In the genomic region with DNA sequence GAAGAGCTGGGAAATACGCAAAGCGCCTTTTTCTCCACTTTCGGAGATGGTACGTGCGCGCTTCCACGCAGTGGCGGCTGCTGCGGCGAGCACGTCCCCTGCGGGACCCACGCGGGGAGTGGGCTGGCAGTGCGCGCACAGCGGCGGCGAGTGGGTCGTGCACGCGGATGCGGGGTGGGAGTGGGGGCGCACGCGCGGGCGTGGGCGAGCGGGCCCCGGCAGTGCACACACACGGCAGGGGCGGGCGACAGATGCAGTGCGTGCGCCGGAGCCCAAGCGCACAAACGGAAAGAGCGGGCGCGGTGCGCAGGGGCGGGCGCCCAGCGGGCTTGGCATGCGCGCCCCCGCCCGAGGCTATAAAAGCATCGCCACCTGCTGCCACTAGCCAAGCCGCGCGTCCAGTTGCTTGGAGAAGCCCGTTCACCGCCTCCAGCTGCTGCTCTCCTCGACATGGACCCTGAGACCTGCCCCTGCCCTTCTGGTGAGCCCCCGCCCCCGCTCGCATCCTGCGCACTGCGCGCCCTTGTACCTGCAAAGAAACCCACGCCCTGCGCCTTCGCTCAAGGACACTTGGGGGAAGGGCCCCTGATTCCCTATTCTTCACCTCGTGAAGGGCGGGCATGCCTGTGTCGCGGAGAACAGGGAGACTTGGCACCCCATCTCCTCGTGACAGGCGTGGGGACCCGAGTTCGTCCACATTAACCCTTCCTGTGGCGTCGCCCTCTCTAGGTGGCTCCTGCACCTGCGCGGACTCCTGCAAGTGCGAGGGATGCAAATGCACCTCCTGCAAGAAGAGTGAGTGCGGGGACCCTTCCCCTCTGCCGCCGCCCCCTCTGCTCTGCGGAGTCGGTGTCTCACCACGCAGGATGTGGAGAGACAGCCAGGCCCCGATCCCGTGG, we compare ENCODE assay signal across 8 cellular contexts.
DNase-seq lines count a peak whose midpoint lies in the region; ATAC-seq and TF ChIP-seq lines count a peak whose summit lies in the region.

Gene MT3 (plus strand): TSS at position 388 of the 899 bp plus-strand sequence. CDS start 63 bp downstream, at position 451.

- ATAC-seq in HG02759 (IDR thresholded peaks at IDR 0.05; ENCODE audit: unreplicated experiment) (no peak), GM19351 (IDR thresholded peaks at IDR 0.05; ENCODE audit: unreplicated experiment) (no peak)

- peak within 1 kb of the TSS; percentile 27 for H3K4me3 ChIP-seq in astrocyte of the cerebellum (ENCODE audit: low read depth, low read length)

- TF ChIP-seq CTCF in astrocyte of the cerebellum (IDR thresholded peaks at IDR 0.05; ENCODE audit: low read depth, low read length, missing control alignments): no peak

- DNase-seq in EL (peak; percentile 37), NCI-H510A treated with DMSO at 0.1 percent for 48 hours (lab: John Stamatoyannopoulos, UW) (peak; percentile 57), astrocyte of the cerebellum (ENCODE audit: low read depth) (no peak), inferior parietal cortex (ENCODE audit: extremely low spot score) (peak; percentile 79), AML-193 (lab: John Stamatoyannopoulos, UW) (no peak)
- peak; percentile 19 for DNase-seq in stimulated activated CD4-positive, alpha-beta T cell treated with anti-CD3 and anti-CD28 coated beads, Interleukin-2, amount 100 ng/mL, for 4 hours (ENCODE audit: low read depth)

- in situ Hi-C loops in astrocyte of the cerebellum (cut with HindIII; ENCODE audit: low sequenced_read_pairs): no loop called here

Comparison
In these comparisons a context has a peak if more than half of its experiments do, and no peak if none do; other contexts are left out.
1. DNase-seq: peak in EL (single experiment), NCI-H510A treated with DMSO at 0.1 percent for 48 hours (single experiment), inferior parietal cortex (single experiment) and stimulated activated CD4-positive, alpha-beta T cell treated with anti-CD3 and anti-CD28 coated beads, Interleukin-2, amount 100 ng/mL, for 4 hours (single experiment); none in astrocyte of the cerebellum (single experiment) and AML-193 (0 of 2).